Comparison of ENCODE assay signal across 13 cellular contexts in genomic region chr2:11071207-11071606, GRCh38.
DNase-seq lines count a peak whose midpoint lies in the region; ATAC-seq, FAIRE-seq and TF ChIP-seq lines count a peak whose summit lies in the region.
"Had no signal": no experiment of that assay in that cellular context is flagged by ENCODE, and none has a peak within 500 bp of the region (broad histone marks: within the 10 kb centered on the region; RNA-seq: fewer than 3 reads in every experiment).

No MANE protein-coding gene starts in this region.

- no peaks in the 10 kb centered on the region for H3K36me3 ChIP-seq in cardiac muscle cell
- no peaks in the 10 kb centered on the region for H3K36me3 ChIP-seq in endothelial cell of umbilical vein (ENCODE audit: control insufficient read depth in 2 of 2, extremely low read depth in 1 of 2, insufficient read depth in 2 of 2, low read length in 2 of 2)
- no peaks in the 10 kb centered on the region for H3K36me3 ChIP-seq in suprapubic skin
- H3K36me3 ChIP-seq: prostate gland had no signal

- peaks cover 6% of the 10 kb centered on the region for H3K27me3 Mint-ChIP-seq in activated T-helper 1 cell treated with anti-CD3 and anti-CD28 coated beads, Interleukin-12 subunit alpha, Interleukin-12 subunit beta, Interleukin-2, Interleukin-4 antibody, amounts not matched to agents 30 ng/mL and 10 ng/mL and 1 ng/mL, durations not matched to agents 14 hours and 24 hours and 36 hours (ENCODE audit: insufficient read depth)

- H3K27ac Mint-ChIP-seq in stimulated activated effector memory CD8-positive, alpha-beta T cell treated with anti-CD3 and anti-CD28 coated beads, Interleukin-12 subunit alpha, Interleukin-12 subunit beta, amount 100 ng/mL, for 72 hours, result no peak overlapping the region
- H3K27ac Mint-ChIP-seq in activated T-helper 1 cell treated with anti-CD3 and anti-CD28 coated beads, Interleukin-12 subunit alpha, Interleukin-12 subunit beta, Interleukin-2, Interleukin-4 antibody, amounts not matched to agents 30 ng/mL and 10 ng/mL and 1 ng/mL, durations not matched to agents 14 hours and 24 hours and 36 hours, result no peak overlapping the region
- H3K27ac Mint-ChIP-seq: activated naive CD4-positive, alpha-beta T cell treated with anti-CD3 and anti-CD28 coated beads, Interleukin-2, amount 50 U/mL, for 24 hours; CD14-positive monocyte had no signal

- intact Hi-C loops in cardiac septum (cut with DNase I) (no loop called here), endothelial cell of umbilical vein (cut with micrococcal nuclease) (no loop called here)
- intact Hi-C loops in activated T-helper 1 cell treated with anti-CD3 and anti-CD28 coated beads, Interleukin-12 subunit alpha, Interleukin-12 subunit beta, Interleukin-2, Interleukin-4 antibody, amounts not matched to agents 30 ng/mL and 10 ng/mL and 1 ng/mL, durations not matched to agents 14 hours and 24 hours and 36 hours (cut with micrococcal nuclease), result no loop called here

- DNase-seq in cardiac muscle cell (ENCODE audit: low read depth in 1 of 2, low spot score in 1 of 2) (peak; percentile 27 to 51), cardiac septum (ENCODE audit: low spot score) (no peak), NOMO-1 (lab: John Stamatoyannopoulos, UW; ENCODE audit: unreplicated experiment in 2 of 2) (peak; percentile 29 to 48), endothelial cell of umbilical vein (ENCODE audit: low read depth, low spot score) (no peak), activated gamma-delta T cell treated with Interleukin-2 at 50 U/mL for 16 hours (no peak), suprapubic skin (ENCODE audit: low spot score in 2 of 2) (no peak)
- peak in 1 of 2 donors; percentile 43 for DNase-seq in stimulated activated effector memory CD8-positive, alpha-beta T cell treated with anti-CD3 and anti-CD28 coated beads, Interleukin-12 subunit alpha, Interleukin-12 subunit beta, amount 100 ng/mL, for 72 hours (ENCODE audit: low spot score in 2 of 2)
- no peak for DNase-seq in activated T-helper 1 cell treated with anti-CD3 and anti-CD28 coated beads, Interleukin-12 subunit alpha, Interleukin-12 subunit beta, Interleukin-2, Interleukin-4 antibody, amounts not matched to agents 30 ng/mL and 10 ng/mL and 1 ng/mL, durations not matched to agents 14 hours and 24 hours and 36 hours (ENCODE audit: low spot score)
- DNase-seq: kidney, T-helper 9 cell had no signal

- H3K79me2 ChIP-seq in endothelial cell of umbilical vein (ENCODE audit: control insufficient read depth, insufficient read depth, low read length), result no peaks in the 10 kb centered on the region

- H3K27me3 ChIP-seq in cardiac muscle cell, result no peaks in the 10 kb centered on the region
- no peaks in the 10 kb centered on the region for H3K27me3 ChIP-seq in endothelial cell of umbilical vein (ENCODE audit: control insufficient read depth in 2 of 2, insufficient read depth in 2 of 2, low read length in 2 of 2)
- peaks cover 17% of the 10 kb centered on the region for H3K27me3 ChIP-seq in suprapubic skin

- H2AFZ ChIP-seq in endothelial cell of umbilical vein (ENCODE audit: low read depth, low read length), result peak overlapping the region; percentile 58

- BruUV-seq in endothelial cell of umbilical vein (replicated peaks; lab: Mats Ljungman, UMichigan), result no TSS peak

- no peak overlapping the region for H3K4me2 ChIP-seq in endothelial cell of umbilical vein (ENCODE audit: insufficient read depth, low read length)

- 50% methylated on average over 7 of the region's 7 CpGs for WGBS in suprapubic skin

- no peaks in the 10 kb centered on the region for H3K9me3 ChIP-seq in cardiac muscle cell (ENCODE audit: low read depth)
- no peaks in the 10 kb centered on the region for H3K9me3 ChIP-seq in endothelial cell of umbilical vein (replicated peaks; ENCODE audit: control insufficient read depth, insufficient read depth, low read length)
- H3K9me3 ChIP-seq in suprapubic skin, result no peaks in the 10 kb centered on the region
- H3K9me3 ChIP-seq: prostate gland had no signal

- H3K4me3 ChIP-seq in cardiac muscle cell (no peak overlapping the region), endothelial cell of umbilical vein (replicated peaks in 1 of 3; ENCODE audit: insufficient read depth in 1 of 3, low read depth in 1 of 3, low read length in 3 of 3) (no peak overlapping the region), suprapubic skin (no peak overlapping the region)
- H3K4me3 ChIP-seq: prostate gland had no signal

- POLR2A ChIA-PET in endothelial cell of umbilical vein (lab: Charles Lee), result no interaction called here

- H3K9me1 ChIP-seq in endothelial cell of umbilical vein (replicated peaks; ENCODE audit: control insufficient read depth, extremely low read depth, insufficient read depth, low read length), result no peaks in the 10 kb centered on the region

- no peaks in the 10 kb centered on the region for H3K36me3 Mint-ChIP-seq in stimulated activated effector memory CD8-positive, alpha-beta T cell treated with anti-CD3 and anti-CD28 coated beads, Interleukin-12 subunit alpha, Interleukin-12 subunit beta, amount 100 ng/mL, for 72 hours
- no peaks in the 10 kb centered on the region for H3K36me3 Mint-ChIP-seq in activated T-helper 1 cell treated with anti-CD3 and anti-CD28 coated beads, Interleukin-12 subunit alpha, Interleukin-12 subunit beta, Interleukin-2, Interleukin-4 antibody, amounts not matched to agents 30 ng/mL and 10 ng/mL and 1 ng/mL, durations not matched to agents 14 hours and 24 hours and 36 hours (ENCODE audit: low read depth)
- H3K36me3 Mint-ChIP-seq: activated naive CD4-positive, alpha-beta T cell treated with anti-CD3 and anti-CD28 coated beads, Interleukin-2, amount 50 U/mL, for 24 hours; CD14-positive monocyte had no signal

- TF ChIP-seq EP300 in suprapubic skin (IDR thresholded peaks at IDR 0.05), result no peak

- H3K27ac ChIP-seq in cardiac muscle cell (no peak overlapping the region), endothelial cell of umbilical vein (ENCODE audit: insufficient read depth, low read depth, low read length) (no peak overlapping the region), suprapubic skin (no peak overlapping the region)
- H3K27ac ChIP-seq: prostate gland had no signal

- peak; percentile 57 for ATAC-seq in stimulated activated effector memory CD8-positive, alpha-beta T cell treated with anti-CD3 and anti-CD28 coated beads, Interleukin-12 subunit alpha, Interleukin-12 subunit beta, amount 100 ng/mL, for 72 hours

- TF ChIP-seq POLR2A in endothelial cell of umbilical vein (IDR thresholded peaks at IDR 0.05; ENCODE audit: low read depth, low read length) (no peak), suprapubic skin (IDR thresholded peaks at IDR 0.05) (no peak)

- H3K9ac ChIP-seq in endothelial cell of umbilical vein (replicated peaks; ENCODE audit: extremely low read depth, insufficient read depth, low read length), result no peak overlapping the region

- peak; percentile 67 for FAIRE-seq in endothelial cell of umbilical vein (lab: Jason Lieb, UNC)
- FAIRE-seq: kidney had no signal

- H3K4me3 Mint-ChIP-seq in stimulated activated effector memory CD8-positive, alpha-beta T cell treated with anti-CD3 and anti-CD28 coated beads, Interleukin-12 subunit alpha, Interleukin-12 subunit beta, amount 100 ng/mL, for 72 hours, result no peak overlapping the region
- no peak overlapping the region for H3K4me3 Mint-ChIP-seq in activated T-helper 1 cell treated with anti-CD3 and anti-CD28 coated beads, Interleukin-12 subunit alpha, Interleukin-12 subunit beta, Interleukin-2, Interleukin-4 antibody, amounts not matched to agents 30 ng/mL and 10 ng/mL and 1 ng/mL, durations not matched to agents 14 hours and 24 hours and 36 hours
- H3K4me3 Mint-ChIP-seq: activated naive CD4-positive, alpha-beta T cell treated with anti-CD3 and anti-CD28 coated beads, Interleukin-2, amount 50 U/mL, for 24 hours had no signal

- H4K20me1 ChIP-seq in endothelial cell of umbilical vein (replicated peaks; ENCODE audit: control insufficient read depth, extremely low read depth, insufficient read depth, low read length), result no peaks in the 10 kb centered on the region

- H3K9me3 Mint-ChIP-seq in stimulated activated effector memory CD8-positive, alpha-beta T cell treated with anti-CD3 and anti-CD28 coated beads, Interleukin-12 subunit alpha, Interleukin-12 subunit beta, amount 100 ng/mL, for 72 hours, result no peaks in the 10 kb centered on the region
- H3K9me3 Mint-ChIP-seq in activated T-helper 1 cell treated with anti-CD3 and anti-CD28 coated beads, Interleukin-12 subunit alpha, Interleukin-12 subunit beta, Interleukin-2, Interleukin-4 antibody, amounts not matched to agents 30 ng/mL and 10 ng/mL and 1 ng/mL, durations not matched to agents 14 hours and 24 hours and 36 hours, result no peaks in the 10 kb centered on the region
- H3K9me3 Mint-ChIP-seq: activated naive CD4-positive, alpha-beta T cell treated with anti-CD3 and anti-CD28 coated beads, Interleukin-2, amount 50 U/mL, for 24 hours had no signal

- dilution Hi-C loops in endothelial cell of umbilical vein (cut with MboI; ENCODE audit: extremely low pct_ligation_motif_present, low sequenced_read_pairs), result no loop called here

- H3K4me1 Mint-ChIP-seq in stimulated activated effector memory CD8-positive, alpha-beta T cell treated with anti-CD3 and anti-CD28 coated beads, Interleukin-12 subunit alpha, Interleukin-12 subunit beta, amount 100 ng/mL, for 72 hours, result peaks cover 16% of the 10 kb centered on the region
- H3K4me1 Mint-ChIP-seq in activated T-helper 1 cell treated with anti-CD3 and anti-CD28 coated beads, Interleukin-12 subunit alpha, Interleukin-12 subunit beta, Interleukin-2, Interleukin-4 antibody, amounts not matched to agents 30 ng/mL and 10 ng/mL and 1 ng/mL, durations not matched to agents 14 hours and 24 hours and 36 hours (ENCODE audit: low read depth), result peaks cover 21% of the 10 kb centered on the region

- no peak for TF ChIP-seq CTCF in cardiac muscle cell (IDR thresholded peaks at IDR 0.05; ENCODE audit: low read depth, low read length)
- TF ChIP-seq CTCF in endothelial cell of umbilical vein (IDR thresholded peaks at IDR 0.05; ENCODE audit: extremely low read depth in 1 of 2, insufficient read depth in 1 of 2, low read depth in 1 of 2, low read length in 2 of 2), result no peak
- no peak for TF ChIP-seq CTCF in suprapubic skin (IDR thresholded peaks at IDR 0.05)

- H3K4me1 ChIP-seq in cardiac muscle cell (ENCODE audit: low read depth) (no peaks in the 10 kb centered on the region), endothelial cell of umbilical vein (ENCODE audit: control insufficient read depth, extremely low read depth, insufficient read depth, low read length) (peaks cover 17% of the 10 kb centered on the region), suprapubic skin (no peaks in the 10 kb centered on the region)
- H3K4me1 ChIP-seq: prostate gland had no signal

- CTCF ChIA-PET in endothelial cell of umbilical vein (lab: Charles Lee), result interaction anchor here (1.0 to 1.6 kb wide), 3 partner anchors 11 to 254 kb away, joined by 3 to 4 read pairs (median 4); no protein-coding TSS in a partner anchor

TF ChIP-seq in endothelial cell of umbilical vein, 7 proteins besides CTCF, POLR2A, EP300 and RAD21 (continues in another document):
- TF ChIP-seq EZH2 (IDR thresholded peaks at IDR 0.05; ENCODE audit: borderline replicate concordance, low read depth, low read length, severe bottlenecking), result no peak
- TF ChIP-seq GATA2 (IDR thresholded peaks at IDR 0.05; ENCODE audit: insufficient read depth, insufficient read length, low read depth, low read length), result no peak

Comparison
In these comparisons a context has a peak if more than half of its experiments do, and no peak if none do; other contexts are left out.
1. DNase-seq: peak in cardiac muscle cell (2 of 2) and NOMO-1 (2 of 2); none in cardiac septum (single experiment), endothelial cell of umbilical vein (single experiment), activated T-helper 1 cell treated with anti-CD3 and anti-CD28 coated beads, Interleukin-12 subunit alpha, Interleukin-12 subunit beta, Interleukin-2, Interleukin-4 antibody, amounts not matched to agents 30 ng/mL and 10 ng/mL and 1 ng/mL, durations not matched to agents 14 hours and 24 hours and 36 hours (single experiment), activated gamma-delta T cell treated with Interleukin-2 at 50 U/mL for 16 hours (single experiment) and suprapubic skin (0 of 2).